In the genomic region with DNA sequence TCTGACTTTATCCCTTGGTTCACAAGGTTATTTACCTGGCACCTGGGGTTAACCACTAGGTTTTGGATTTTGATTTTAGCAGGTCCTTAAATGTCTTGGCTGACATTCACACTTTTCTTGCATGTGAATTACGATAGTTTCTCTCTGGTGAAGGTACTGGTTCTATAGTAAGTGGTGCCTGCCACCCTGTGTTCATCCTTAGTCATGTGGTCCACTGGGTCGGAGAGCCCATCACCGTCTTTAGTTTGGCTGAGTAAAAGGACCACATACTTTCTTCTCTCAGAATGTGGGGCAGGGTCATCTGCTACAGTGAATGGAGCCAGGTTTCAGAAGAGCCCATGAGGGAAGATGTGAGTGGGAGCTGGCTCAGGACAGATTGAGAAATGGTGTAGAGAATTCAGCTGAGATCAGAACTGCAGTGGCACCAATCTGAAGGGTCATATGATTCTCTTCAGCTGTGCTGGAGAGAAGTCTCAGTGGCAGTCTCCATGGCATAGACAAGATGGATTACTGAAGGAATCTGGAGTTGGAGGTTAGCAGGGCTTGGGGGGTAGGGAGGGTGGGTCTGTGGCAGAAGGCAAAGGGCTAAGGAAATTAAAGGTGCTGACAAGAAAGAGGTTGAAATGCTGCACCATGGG, we compare ENCODE assay signal across 27 cellular contexts.
"Had no signal": no experiment of that assay in that cellular context is flagged by ENCODE, and none has a peak within 500 bp of the region (broad histone marks: within the 10 kb centered on the region; RNA-seq: fewer than 3 reads in every experiment).

No MANE protein-coding gene starts in this region.

- H3K27ac ChIP-seq: dorsolateral prefrontal cortex, epithelial cell of prostate, foreskin keratinocyte, gastroesophageal sphincter, heart left ventricle, hepatocyte, left lung, lower lobe of right lung, pancreas, stomach, thyroid gland, vagina had no signal

- DNase-seq: dorsolateral prefrontal cortex; effector CD4-positive, alpha-beta T cell; foreskin keratinocyte; left cardiac atrium; left lung; lower lobe of right lung; naive thymus-derived CD8-positive, alpha-beta T cell; nephron progenitor cell; nucleus accumbens; pancreas; retina; stimulated activated CD4-positive, alpha-beta T cell treated with anti-CD3 and anti-CD28 coated beads, Interleukin-12 subunit alpha, Interleukin-12 subunit beta, amount 100 ng/mL, for 4 hours; stimulated activated CD4-positive, alpha-beta T cell treated with anti-CD3 and anti-CD28 coated beads, Interleukin-1b, Interleukin-23, amount 100 ng/mL, for 48 hours; stimulated activated CD4-positive, alpha-beta T cell treated with anti-CD3 and anti-CD28 coated beads, Interleukin-4, amount 100 ng/mL, for 1 hour; stimulated activated CD8-positive, alpha-beta memory T cell treated with anti-CD3 and anti-CD28 coated beads, Interleukin-4, amount 100 ng/mL, for 48 hours; stimulated activated naive CD4-positive, alpha-beta T cell treated with Interleukin-2 at 50 U/mL for 16 hours; stomach; thyroid gland; trophoblast cell had no signal

- H3K9me3 ChIP-seq: gastroesophageal sphincter, heart left ventricle, left lung, lower lobe of right lung, pancreas, stomach, thyroid gland, vagina had no signal

- H3K9me3 Mint-ChIP-seq: naive thymus-derived CD8-positive, alpha-beta T cell; nephron progenitor cell had no signal

- H3K4me1 Mint-ChIP-seq: naive thymus-derived CD8-positive, alpha-beta T cell had no signal

- H3K36me3 ChIP-seq: gastroesophageal sphincter, heart left ventricle, left lung, lower lobe of right lung, pancreas, stomach, thyroid gland, vagina had no signal

- H3K36me3 Mint-ChIP-seq: naive thymus-derived CD8-positive, alpha-beta T cell had no signal

- H3K4me1 ChIP-seq: gastroesophageal sphincter, heart left ventricle, left lung, pancreas, stomach, thyroid gland, vagina had no signal

- H3K4me3 ChIP-seq: dorsolateral prefrontal cortex, gastroesophageal sphincter, heart left ventricle, hepatocyte, left lung, lower lobe of right lung, pancreas, smooth muscle cell, stomach, thyroid gland, vagina had no signal

- H3K27me3 ChIP-seq: gastroesophageal sphincter, left lung, pancreas, stomach, thyroid gland, vagina had no signal

- H3K4me3 Mint-ChIP-seq: naive thymus-derived CD8-positive, alpha-beta T cell; nephron progenitor cell had no signal

- ATAC-seq: esophagus mucosa; foreskin keratinocyte; gastroesophageal sphincter; heart left ventricle; left lung; lower lobe of right lung; naive thymus-derived CD8-positive, alpha-beta T cell; pancreas; sciatic nerve had no signal

- H3K27ac Mint-ChIP-seq: naive thymus-derived CD8-positive, alpha-beta T cell; nephron progenitor cell had no signal
